ENCODE assay signal across 9 cellular contexts in genomic region chr1:111399792-111400610, GRCh38. TPM values are rescaled to one million over a fixed set of nuclear protein-coding genes. Genes with fewer than 3 reads are reported as not detected.
A peak's percentile ranks its signal among the peaks of the same experiment; 100 is the strongest.
DNase-seq lines count a peak whose midpoint lies in the region; ATAC-seq, FAIRE-seq and TF ChIP-seq lines count a peak whose summit lies in the region.
"Had no signal": no experiment of that assay in that cellular context is flagged by ENCODE, and none has a peak within 500 bp of the region (broad histone marks: within the 10 kb centered on the region; RNA-seq: fewer than 3 reads in every experiment).

No MANE protein-coding gene starts in this region.

- H3K4me1 ChIP-seq in GM12878 (ENCODE audit: control insufficient read depth, insufficient read depth, low read length): no peaks in the 10 kb centered on the region

- no peaks in the 10 kb centered on the region for H3K36me3 ChIP-seq in GM12878 (ENCODE audit: control insufficient read depth in 2 of 2, insufficient read depth in 2 of 2, low read length in 1 of 2)

- no peak overlapping the region for H3K4me2 ChIP-seq in GM12878 (ENCODE audit: control insufficient read depth, insufficient read depth)

- SMC1A ChIA-PET in GM12878 (lab: Charles Lee; ENCODE audit: uncharacterized antibody, unreplicated experiment): interaction anchor here (0.7 to 3.4 kb wide), 32 partner anchors 10 to 615 kb away, joined by 3 to 37 read pairs (median 6); partner anchors contain the start of gene CHI3L2

- H4K20me1 ChIP-seq in GM12878 (ENCODE audit: control insufficient read depth, insufficient read depth): no peaks in the 10 kb centered on the region

- ATAC-seq in GM12878 (peak; percentile 44; the same call in 2 of the 3 replicates), GM19023 (IDR thresholded peaks at IDR 0.05; ENCODE audit: unreplicated experiment) (no peak)

- in situ Hi-C loops in GM12878 (cut with MboI): no loop called here

- H3K79me2 ChIP-seq in GM12878 (ENCODE audit: control insufficient read depth, insufficient read depth, low read length): no peaks in the 10 kb centered on the region

- no peak overlapping the region for H3K9ac ChIP-seq in GM12878 (ENCODE audit: control insufficient read depth, insufficient read depth, low read length)

- H3K9me3 ChIP-seq in GM12878 (replicated peaks; ENCODE audit: control insufficient read depth, insufficient read depth, low read length): no peaks in the 10 kb centered on the region

- peak overlapping the region; percentile 50; the same call in 1 of the 2 replicates for H2AFZ ChIP-seq in GM12878 (ENCODE audit: control insufficient read depth, low read depth, low read length)

- intact Hi-C loops in GM12878 (cut with micrococcal nuclease; ENCODE audit: unreplicated experiment): loop anchor here (1.0 to 10.0 kb wide), 3 partner anchors 177 to 369 kb away; no protein-coding TSS in a partner anchor

- no peak for TF ChIP-seq POLR2A in GM12878 (IDR thresholded peaks at IDR 0.05; ENCODE audit: low read depth, low read length)

- FAIRE-seq in HTR-8/SVneo (lab: Jason Lieb, UNC) (no peak), GM12878 (lab: Jason Lieb, UNC) (peak; percentile 72)
- FAIRE-seq: colon had no signal

- CTCF ChIA-PET in GM12878 (lab: Yijun Ruan, JAX): interaction anchor here (0.6 to 8.1 kb wide), 50 partner anchors 9 to 572 kb away, joined by 3 to 117 read pairs (median 4); partner anchors contain the start of gene CHI3L2

- DNase-seq in NCI-H1092 treated with DMSO at 0.1 percent for 48 hours (lab: John Stamatoyannopoulos, UW) (peak; percentile 42), NCI-H1092 (lab: John Stamatoyannopoulos, UW) (no peak), HTR-8/SVneo (ENCODE audit: insufficient read length, low spot score) (peak; percentile 17), RPMI7951 (ENCODE audit: low read depth) (peak; percentile 37), GM12878 (ENCODE audit: low read depth, low spot score) (peak; percentile 15), kidney tubule cell (ENCODE audit: low spot score) (peak; percentile 42)
- DNase-seq in stimulated activated CD8-positive, alpha-beta memory T cell treated with anti-CD3 and anti-CD28 coated beads, Interleukin-4, amount 100 ng/mL, for 4 hours (ENCODE audit: low read depth in 2 of 2, low spot score in 1 of 2): peak; percentile 2 to 11

- TF ChIP-seq EP300 in GM12878 (IDR thresholded peaks at IDR 0.05; ENCODE audit: borderline replicate concordance in 1 of 2, control insufficient read depth in 1 of 2, low read depth in 2 of 2, low read length in 2 of 2): no peak

- TF ChIP-seq CTCF in GM12878 (IDR thresholded peaks at IDR 0.05 in 2 of 3, conservative IDR thresholded peaks at IDR 0.05 in 1 of 3; ENCODE audit: control insufficient read depth in 2 of 3, extremely low read depth in 1 of 3, insufficient read depth in 1 of 3, low read depth in 3 of 3, low read length in 3 of 3): peak; percentile 60 to 64 (median 60)

- no peak overlapping the region for H3K27ac ChIP-seq in GM12878 (ENCODE audit: control insufficient read depth, insufficient read depth)

- H3K4me3 ChIP-seq in GM12878: no peak overlapping the region

- peak; percentile 86 for TF ChIP-seq RAD21 in GM12878 (IDR thresholded peaks at IDR 0.05; ENCODE audit: insufficient read depth, low read depth, low read length)

- BruUV-seq in GM12878 (replicated peaks; lab: Mats Ljungman, UMichigan): no TSS peak

- POLR2A ChIA-PET in GM12878 (lab: Charles Lee): interaction anchor here (0.6 to 1.6 kb wide), 3 partner anchors 177 to 360 kb away, joined by 3 to 8 read pairs (median 7); no protein-coding TSS in a partner anchor

- 23% methylated on average over 9 of the region's 9 CpGs for WGBS in GM12878 (ENCODE audit: insufficient coverage, insufficient replicate concordance, low lambda C conversion rate, missing lambda C conversion rate)

- RAD21 ChIA-PET in GM12878 (lab: Charles Lee; ENCODE audit: unreplicated experiment): interaction anchor here (0.8 to 3.3 kb wide), 17 partner anchors 12 to 370 kb away, joined by 3 to 37 read pairs (median 3); no protein-coding TSS in a partner anchor

- no peaks in the 10 kb centered on the region for H3K27me3 ChIP-seq in GM12878 (replicated peaks in 1 of 2; ENCODE audit: control insufficient read depth in 2 of 2, insufficient read depth in 2 of 2, low read length in 1 of 2)

TF ChIP-seq in GM12878, 131 proteins besides CTCF, POLR2A, EP300 and RAD21:
- TF ChIP-seq SMC3 (IDR thresholded peaks at IDR 0.05; ENCODE audit: borderline replicate concordance, low read length) (peak; percentile 82), TCF7 (IDR thresholded peaks at IDR 0.05; ENCODE audit: borderline replicate concordance) (no peak)

RNA-seq across cellular contexts. Expression of gene OVGP1, which starts 27.5 kb away (rescaled TPM):
- total RNA-seq in RPMI7951 (2014; rRNA removed; shearing (Covaris generic)): 0.20 TPM in 1 of 2 replicates, not detected in the other
- total RNA-seq in GM12878 (2013; cell fraction: nucleolus; rRNA removed): 3.8 and 4.6 TPM in 2 replicates
- total RNA-seq in GM12878 (2014; rRNA removed) (0.65 and 1.0 TPM in 2 replicates), GM12878 (2014; rRNA removed; fragmentation: Illumina TruSeq; extraction: Trizol) (0.89 and 1.2 TPM in 2 replicates), GM12878 (2021) (0.64 and 0.80 TPM in 2 replicates)
- polyA plus RNA-seq in GM12878 (2011; ENCODE audit: low read depth): 1.4 TPM
- polyA plus RNA-seq in GM12878 (2011; rRNA removed) (1.4 and 1.6 TPM in 2 replicates), GM12878 (2014; fragmentation: Illumina TruSeq; extraction: Trizol) (1.8 and 2.0 TPM in 2 replicates), GM12878 (2014; fragmentation: Nextera tagmentation; extraction: Ambion mirVana) (under 1 TPM; 0.03 to 0.73 TPM), GM12878 (2014; rRNA removed) (1.4 and 1.5 TPM in 2 replicates), GM12878 (2016; fragmentation: Nextera tagmentation; extraction: Ambion mirVana) (under 1 TPM; 0.12 to 0.16 TPM)
- polyA plus RNA-seq in GM12878 (2011; cell fraction: cytosol; rRNA removed): 0.49 and 0.52 TPM in 2 replicates
- polyA plus RNA-seq in GM12878 (2011; cell fraction: nucleus; rRNA removed): 7.8 and 10.0 TPM in 2 replicates
- polyA plus RNA-seq in GM12878 (2012): 1.2 and 1.4 TPM in 2 replicates
- polyA minus RNA-seq in GM12878 (2011; rRNA and poly(A)+ RNA removed): 0.59 and 0.72 TPM in 2 replicates
- 1.6 TPM in 1 of 2 replicates, not detected in the other for polyA minus RNA-seq in GM12878 (2011; cell fraction: cytosol; rRNA and poly(A)+ RNA removed)
- polyA minus RNA-seq in GM12878 (2011; cell fraction: nucleus; rRNA and poly(A)+ RNA removed): 1.3 and 1.4 TPM in 2 replicates

RNA-seq across cellular contexts. Expression of gene WDR77, which starts 49.1 kb away (rescaled TPM):
- total RNA-seq in RPMI7951 (2014; rRNA removed; shearing (Covaris generic)): 53.6 and 62.8 TPM in 2 replicates
- total RNA-seq in GM12878 (2013; cell fraction: nucleolus; rRNA removed): 19.3 and 27.3 TPM in 2 replicates
- total RNA-seq in GM12878 (2014; rRNA removed) (75.3 and 79.8 TPM in 2 replicates), GM12878 (2014; rRNA removed; fragmentation: Illumina TruSeq; extraction: Trizol) (38.6 and 40.2 TPM in 2 replicates), GM12878 (2021) (57.5 and 61.5 TPM in 2 replicates)
- polyA plus RNA-seq in GM12878 (2011; ENCODE audit: low read depth): 27.3 TPM
- polyA plus RNA-seq in GM12878 (2011; rRNA removed) (60.0 and 113 TPM in 2 replicates), GM12878 (2014; fragmentation: Illumina TruSeq; extraction: Trizol) (69.9 and 72.1 TPM in 2 replicates), GM12878 (2014; fragmentation: Nextera tagmentation; extraction: Ambion mirVana) (10 to 100 TPM; 12.7 to 34.1 TPM), GM12878 (2014; rRNA removed) (56.8 and 64.3 TPM in 2 replicates), GM12878 (2016; fragmentation: Nextera tagmentation; extraction: Ambion mirVana) (100 to 1,000 TPM; 153 to 167 TPM)
- 122 and 132 TPM in 2 replicates for polyA plus RNA-seq in GM12878 (2011; cell fraction: cytosol; rRNA removed)
- polyA plus RNA-seq in GM12878 (2011; cell fraction: nucleus; rRNA removed): 155 and 168 TPM in 2 replicates
- 22.4 and 28.9 TPM in 2 replicates for polyA plus RNA-seq in GM12878 (2012)
- polyA minus RNA-seq in GM12878 (2011; rRNA and poly(A)+ RNA removed): 114 and 143 TPM in 2 replicates
- 22.1 and 30.8 TPM in 2 replicates for polyA minus RNA-seq in GM12878 (2011; cell fraction: cytosol; rRNA and poly(A)+ RNA removed)
- polyA minus RNA-seq in GM12878 (2011; cell fraction: nucleus; rRNA and poly(A)+ RNA removed): 29.0 and 38.2 TPM in 2 replicates

RNA-seq across cellular contexts. Expression of gene ATP5PB, which starts 49.3 kb away (rescaled TPM):
- total RNA-seq in RPMI7951 (2014; rRNA removed; shearing (Covaris generic)): 707 and 736 TPM in 2 replicates
- total RNA-seq in GM12878 (2013; cell fraction: nucleolus; rRNA removed): 42.7 and 50.3 TPM in 2 replicates
- total RNA-seq in GM12878 (2014; rRNA removed) (475 and 625 TPM in 2 replicates), GM12878 (2014; rRNA removed; fragmentation: Illumina TruSeq; extraction: Trizol) (578 and 594 TPM in 2 replicates), GM12878 (2021) (380 and 389 TPM in 2 replicates)
- 268 TPM for polyA plus RNA-seq in GM12878 (2011; ENCODE audit: low read depth)
- polyA plus RNA-seq in GM12878 (2011; rRNA removed) (728 and 857 TPM in 2 replicates), GM12878 (2014; fragmentation: Illumina TruSeq; extraction: Trizol) (627 and 753 TPM in 2 replicates), GM12878 (2014; fragmentation: Nextera tagmentation; extraction: Ambion mirVana) (1,000 to 10,000 TPM; 1,250 to 1,760 TPM), GM12878 (2014; rRNA removed) (503 and 598 TPM in 2 replicates), GM12878 (2016; fragmentation: Nextera tagmentation; extraction: Ambion mirVana) (100 to 1,000 TPM; 859 to 866 TPM)
- polyA plus RNA-seq in GM12878 (2011; cell fraction: cytosol; rRNA removed): 362 and 444 TPM in 2 replicates
- polyA plus RNA-seq in GM12878 (2011; cell fraction: nucleus; rRNA removed): 185 and 197 TPM in 2 replicates
- polyA plus RNA-seq in GM12878 (2012): 315 and 389 TPM in 2 replicates
- 180 and 268 TPM in 2 replicates for polyA minus RNA-seq in GM12878 (2011; rRNA and poly(A)+ RNA removed)
- 93.7 and 121 TPM in 2 replicates for polyA minus RNA-seq in GM12878 (2011; cell fraction: cytosol; rRNA and poly(A)+ RNA removed)
- polyA minus RNA-seq in GM12878 (2011; cell fraction: nucleus; rRNA and poly(A)+ RNA removed): 12.6 and 16.7 TPM in 2 replicates
